In genomic region chr12:45209784-45210183, GRCh38 we compare ENCODE assay signal across 18 cellular contexts. TPM values are rescaled to one million over a fixed set of nuclear protein-coding genes. Genes with fewer than 3 reads are reported as not detected.
DNase-seq lines count a peak whose midpoint lies in the region; ATAC-seq, FAIRE-seq and TF ChIP-seq lines count a peak whose summit lies in the region.
"Had no signal": no experiment of that assay in that cellular context is flagged by ENCODE, and none has a peak within 500 bp of the region (broad histone marks: within the 10 kb centered on the region; RNA-seq: fewer than 3 reads in every experiment).

No MANE protein-coding gene starts in this region.

- intact Hi-C loops in dendritic cell treated with granulocyte-macrophage colony-stimulating factor and Interleukin-4, amounts not matched to agents 40 ng/mL and 50 ng/mL, for 4 days (cut with micrococcal nuclease) = loop anchor here (10.0 kb wide), 1 partner anchor 515 kb away; the partner anchor contains the start of gene ARID2

- peaks cover 24% of the 10 kb centered on the region for H3K4me1 Mint-ChIP-seq in dendritic cell treated with granulocyte-macrophage colony-stimulating factor and Interleukin-4, amounts not matched to agents 40 ng/mL and 50 ng/mL, for 4 days (ENCODE audit: low read depth)
- H3K4me1 Mint-ChIP-seq in stimulated activated memory B cell treated with anti-CD40 and anti-IgM and Interleukin-4, amounts not matched to agents 10 μg/mL and 1 μg/mL and 100 μg/mL, for 72 hours = peaks cover 21% of the 10 kb centered on the region

- H3K9me3 Mint-ChIP-seq in dendritic cell treated with granulocyte-macrophage colony-stimulating factor and Interleukin-4, amounts not matched to agents 40 ng/mL and 50 ng/mL, for 4 days = no peaks in the 10 kb centered on the region
- no peaks in the 10 kb centered on the region for H3K9me3 Mint-ChIP-seq in stimulated activated memory B cell treated with anti-CD40 and anti-IgM and Interleukin-4, amounts not matched to agents 10 μg/mL and 1 μg/mL and 100 μg/mL, for 72 hours
- H3K9me3 Mint-ChIP-seq: CD8-positive, alpha-beta T cell had no signal

- H3K27ac Mint-ChIP-seq in dendritic cell treated with granulocyte-macrophage colony-stimulating factor and Interleukin-4, amounts not matched to agents 40 ng/mL and 50 ng/mL, for 4 days = peak overlapping the region; percentile 20
- peak overlapping the region; percentile 11 for H3K27ac Mint-ChIP-seq in stimulated activated memory B cell treated with anti-CD40 and anti-IgM and Interleukin-4, amounts not matched to agents 10 μg/mL and 1 μg/mL and 100 μg/mL, for 72 hours
- H3K27ac Mint-ChIP-seq: CD8-positive, alpha-beta T cell had no signal

- no peak overlapping the region for H3K4me3 Mint-ChIP-seq in dendritic cell treated with granulocyte-macrophage colony-stimulating factor and Interleukin-4, amounts not matched to agents 40 ng/mL and 50 ng/mL, for 4 days
- H3K4me3 Mint-ChIP-seq in stimulated activated memory B cell treated with anti-CD40 and anti-IgM and Interleukin-4, amounts not matched to agents 10 μg/mL and 1 μg/mL and 100 μg/mL, for 72 hours = no peak overlapping the region
- H3K4me3 Mint-ChIP-seq: CD8-positive, alpha-beta T cell had no signal

- H3K27me3 Mint-ChIP-seq in dendritic cell treated with granulocyte-macrophage colony-stimulating factor and Interleukin-4, amounts not matched to agents 40 ng/mL and 50 ng/mL, for 4 days = no peaks in the 10 kb centered on the region
- H3K27me3 Mint-ChIP-seq in stimulated activated memory B cell treated with anti-CD40 and anti-IgM and Interleukin-4, amounts not matched to agents 10 μg/mL and 1 μg/mL and 100 μg/mL, for 72 hours = no peaks in the 10 kb centered on the region

- no peak for TF ChIP-seq POLR2A in GM12891 (IDR thresholded peaks at IDR 0.05; ENCODE audit: low read depth, low read length)

- ATAC-seq in GM18868 (IDR thresholded peaks at IDR 0.05; ENCODE audit: unreplicated experiment) = peak; percentile 39
- no peak for ATAC-seq in stimulated activated memory B cell treated with anti-CD40 and anti-IgM and Interleukin-4, amounts not matched to agents 10 μg/mL and 1 μg/mL and 100 μg/mL, for 72 hours
- ATAC-seq: CD8-positive, alpha-beta T cell had no signal

- FAIRE-seq in GM12891 (lab: Jason Lieb, UNC) = no peak
- FAIRE-seq: A549, D721Med, GM19239, HepG2, HTR-8/SVneo had no signal

- H3K36me3 Mint-ChIP-seq in dendritic cell treated with granulocyte-macrophage colony-stimulating factor and Interleukin-4, amounts not matched to agents 40 ng/mL and 50 ng/mL, for 4 days (ENCODE audit: low read depth) = no peaks in the 10 kb centered on the region
- no peaks in the 10 kb centered on the region for H3K36me3 Mint-ChIP-seq in stimulated activated memory B cell treated with anti-CD40 and anti-IgM and Interleukin-4, amounts not matched to agents 10 μg/mL and 1 μg/mL and 100 μg/mL, for 72 hours
- H3K36me3 Mint-ChIP-seq: CD8-positive, alpha-beta T cell had no signal

- DNase-seq in GM12891 (ENCODE audit: insufficient read length, low spot score) (no peak), midbrain (lab: John Stamatoyannopoulos, UW) (no peak), NCI-H187 (lab: John Stamatoyannopoulos, UW) (no peak), NCI-H345 treated with DMSO at 0.1 percent for 48 hours (lab: John Stamatoyannopoulos, UW; ENCODE audit: unreplicated experiment) (no peak)
- DNase-seq: BE2C; CD8-positive, alpha-beta T cell; COR-L47; DMS153; GF-D8; GOT3 had no signal

TF ChIP-seq in GM12891, 5 proteins besides CTCF, POLR2A, EP300 and RAD21:
- TF ChIP-seq SPI1 (IDR thresholded peaks at IDR 0.05; ENCODE audit: low read depth, low read length) = peak; percentile 22; the same call in 1 of the 2 replicates
- no peak for TF ChIP-seq POU2F2 (IDR thresholded peaks at IDR 0.05; ENCODE audit: low read depth, low read length)
TF ChIP-seq in GM12891: peak in this region for 1.

RNA-seq across cellular contexts. Expression of gene ANO6, which starts 6.1 kb away (rescaled TPM):
- 11.7 TPM for polyA plus RNA-seq in GM12891 (2012; ENCODE audit: low read depth, missing spikeins)
